ENCODE assay signal across 8 cellular contexts in the genomic region with DNA sequence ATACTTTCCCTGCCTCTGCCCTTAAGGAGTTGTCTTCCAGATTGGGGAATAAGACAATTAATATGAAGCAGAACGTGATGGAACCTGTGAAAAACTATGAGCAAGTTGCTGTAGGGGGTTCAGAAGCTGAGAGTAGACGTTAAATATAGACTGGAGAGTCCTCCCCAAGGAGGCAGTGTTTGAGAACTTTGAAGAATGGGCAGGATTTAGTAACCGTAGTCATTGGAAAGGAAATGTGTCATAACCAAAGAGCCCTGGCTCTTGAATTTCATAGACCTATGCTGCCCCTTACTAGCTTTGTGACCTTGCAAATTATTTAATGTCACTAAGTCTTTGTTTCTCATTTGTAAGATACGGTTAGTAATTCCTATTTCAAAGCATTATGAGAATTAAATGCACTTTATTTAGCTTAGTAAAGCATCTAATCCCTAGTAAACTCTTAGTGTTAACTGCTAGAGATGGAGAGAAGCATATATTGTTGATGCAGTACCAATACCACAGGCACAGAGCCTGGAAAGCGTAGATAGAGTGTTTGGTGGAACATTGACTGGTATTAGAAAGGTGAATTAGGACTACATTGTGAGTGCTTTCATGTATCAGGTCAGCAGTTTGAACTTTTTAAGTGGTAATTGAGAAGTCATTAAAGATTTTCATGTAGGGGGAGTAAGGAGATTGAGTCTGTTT. TPM values are rescaled to one million over a fixed set of nuclear protein-coding genes. Genes with fewer than 3 reads are reported as not detected.
DNase-seq lines count a peak whose midpoint lies in the region; ATAC-seq and TF ChIP-seq lines count a peak whose summit lies in the region.

No MANE protein-coding gene starts in this region.

- no peaks in the 10 kb centered on the region for H3K27me3 Mint-ChIP-seq in activated T-cell treated with anti-CD3 and anti-CD28 coated beads, Interleukin-2, amount 50 U/mL, for 4 hours (ENCODE audit: low read depth)

- no peak for TF ChIP-seq POLR2A in stomach (IDR thresholded peaks at IDR 0.05)
- no peak for TF ChIP-seq POLR2A in suprapubic skin (IDR thresholded peaks at IDR 0.05)

- H3K4me3 ChIP-seq in stomach = no peak overlapping the region
- no peak overlapping the region for H3K4me3 ChIP-seq in suprapubic skin

- H3K9me3 ChIP-seq in stomach = no peaks in the 10 kb centered on the region
- no peaks in the 10 kb centered on the region for H3K9me3 ChIP-seq in suprapubic skin

- H3K36me3 Mint-ChIP-seq in activated T-cell treated with anti-CD3 and anti-CD28 coated beads, Interleukin-2, amount 50 U/mL, for 4 hours (ENCODE audit: insufficient read depth) = no peaks in the 10 kb centered on the region

- H3K4me1 Mint-ChIP-seq in activated T-cell treated with anti-CD3 and anti-CD28 coated beads, Interleukin-2, amount 50 U/mL, for 4 hours (ENCODE audit: low read depth) = peaks cover 57% of the 10 kb centered on the region

- 61 to 75% (median 72%) methylated on average over 5 of the region's 5 CpGs for WGBS in stomach, 5 donors
- 57% methylated on average over 5 of the region's 5 CpGs for WGBS in suprapubic skin

- peak; percentile 69 to 73 for ATAC-seq in activated T-cell treated with anti-CD3 and anti-CD28 coated beads, Interleukin-2, amount 50 U/mL, for 4 hours
- ATAC-seq in HG02623 (IDR thresholded peaks at IDR 0.05; ENCODE audit: unreplicated experiment) (no peak), HG03571 (IDR thresholded peaks at IDR 0.05; ENCODE audit: unreplicated experiment) (no peak)

- TF ChIP-seq EP300 in stomach (IDR thresholded peaks at IDR 0.05) = no peak
- no peak for TF ChIP-seq EP300 in suprapubic skin (IDR thresholded peaks at IDR 0.05)

- peaks cover 0 to 37% (median 15%) of the 10 kb centered on the region in 4 donors for H3K4me1 ChIP-seq in stomach
- peaks cover 4% of the 10 kb centered on the region for H3K4me1 ChIP-seq in suprapubic skin

- H3K9me3 Mint-ChIP-seq in activated T-cell treated with anti-CD3 and anti-CD28 coated beads, Interleukin-2, amount 50 U/mL, for 4 hours = no peaks in the 10 kb centered on the region

- H3K27me3 ChIP-seq in stomach = no peaks in the 10 kb centered on the region
- H3K27me3 ChIP-seq in suprapubic skin = no peaks in the 10 kb centered on the region

- no peak overlapping the region for H3K4me3 Mint-ChIP-seq in activated T-cell treated with anti-CD3 and anti-CD28 coated beads, Interleukin-2, amount 50 U/mL, for 4 hours

- H3K36me3 ChIP-seq in stomach (no peaks in the 10 kb centered on the region), suprapubic skin (no peaks in the 10 kb centered on the region)

- peak overlapping the region in 3 of 5 donors; percentile 21 to 61 (median 32) for H3K27ac ChIP-seq in stomach
- no peak overlapping the region for H3K27ac ChIP-seq in suprapubic skin

- no peak for DNase-seq in activated T-cell treated with anti-CD3 and anti-CD28 coated beads, Interleukin-2, amount 50 U/mL, for 4 hours
- DNase-seq in activated T-cell treated with anti-CD3 and anti-CD28 coated beads for 4 hours (no peak), NOMO-1 treated with DMSO at 0.1 percent for 48 hours (lab: John Stamatoyannopoulos, UW; ENCODE audit: unreplicated experiment) (peak; percentile 45), fibroblast of peridontal ligament (ENCODE audit: extremely low read depth) (peak; percentile 52), stomach (no peak), suprapubic skin (ENCODE audit: low spot score in 2 of 2) (no peak)

- intact Hi-C loops in stomach (cut with DNase I; ENCODE audit: low total_unique reads) = no loop called here

- TF ChIP-seq CTCF in stomach (IDR thresholded peaks at IDR 0.05) (no peak), suprapubic skin (IDR thresholded peaks at IDR 0.05) (no peak)

RNA-seq across cellular contexts. Expression of gene MCAM, which starts 54.1 kb away (rescaled TPM):
- 1 to 10 TPM in 2 of 3 donors, under 1 TPM in 1; 0.96 to 3.2 (median 2.1) TPM for total RNA-seq in activated T-cell treated with anti-CD3 and anti-CD28 coated beads, Interleukin-2, amount 50 U/mL, for 4 hours
- total RNA-seq in stomach = 100 to 1,000 TPM in 3 of 5 donors, 10 to 100 TPM in 2; 49.6 to 379 (median 111) TPM
- polyA plus RNA-seq in stomach = 10 to 100 TPM in 2 of 3 donors, 1 to 10 TPM in 1; 7.3 to 54.8 (median 16.0) TPM
- total RNA-seq in suprapubic skin = 100 to 1,000 TPM; 104 to 163 (median 124) TPM

RNA-seq across cellular contexts. Expression of gene CBL, which starts 56.7 kb away (rescaled TPM):
- total RNA-seq in activated T-cell treated with anti-CD3 and anti-CD28 coated beads, Interleukin-2, amount 50 U/mL, for 4 hours = 10 to 100 TPM; 18.7 to 19.6 (median 19.5) TPM
- total RNA-seq in stomach (10 to 100 TPM in 4 of 5 donors, 1 to 10 TPM in 1; 1.4 to 13.8 (median 11.7) TPM), suprapubic skin (10 to 100 TPM; 13.2 to 17.4 (median 17.2) TPM)
- 1 to 10 TPM; 2.7 to 4.2 (median 3.0) TPM for polyA plus RNA-seq in stomach

Comparison
In these comparisons a context has a peak if more than half of its experiments do, and no peak if none do; other contexts are left out.
1. ATAC-seq: peak in activated T-cell treated with anti-CD3 and anti-CD28 coated beads, Interleukin-2, amount 50 U/mL, for 4 hours (2 of 2); none in HG02623 (single experiment) and HG03571 (single experiment).
2. DNase-seq: peak in NOMO-1 treated with DMSO at 0.1 percent for 48 hours (single experiment) and fibroblast of peridontal ligament (single experiment); none in activated T-cell treated with anti-CD3 and anti-CD28 coated beads, Interleukin-2, amount 50 U/mL, for 4 hours (single experiment), activated T-cell treated with anti-CD3 and anti-CD28 coated beads for 4 hours (single experiment), stomach (single experiment) and suprapubic skin (0 of 2).
3. RNA of gene MCAM, which starts 54.1 kb away (total RNA-seq): 104 to 163 TPM in suprapubic skin and 49.6 to 379 TPM in stomach; 0.96 to 3.2 TPM in activated T-cell treated with anti-CD3 and anti-CD28 coated beads, Interleukin-2, amount 50 U/mL, for 4 hours; every median in the first group is over 10 times any median in the second.